ENCODE assay signal across 9 cellular contexts in the genomic region with DNA sequence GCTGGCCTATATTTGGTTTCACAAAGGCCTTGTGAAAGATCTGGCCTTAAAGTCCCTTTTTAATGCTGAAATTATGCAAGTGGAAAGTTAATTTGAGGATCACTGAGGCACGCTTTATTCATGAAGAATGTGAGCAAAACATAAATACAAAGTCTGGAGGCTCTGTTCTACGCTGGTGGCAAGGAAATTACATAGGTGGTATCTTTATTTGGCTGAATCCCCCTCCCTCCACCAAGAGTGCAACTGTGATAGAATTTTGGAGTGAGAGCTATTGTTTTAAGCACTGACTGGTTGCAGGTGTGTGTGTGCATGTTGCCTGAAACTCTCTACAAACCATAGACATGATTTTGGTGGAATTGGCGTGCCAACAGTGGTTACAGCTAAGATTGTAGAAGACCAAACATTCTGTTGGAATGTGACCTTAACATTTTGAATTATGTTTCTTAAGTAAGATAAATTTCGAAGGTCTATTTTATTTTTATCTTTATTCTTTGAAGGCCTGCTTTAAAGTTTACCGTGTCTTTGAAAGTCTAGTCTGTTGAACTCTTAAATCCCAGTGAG.
DNase-seq lines count a peak whose midpoint lies in the region; ATAC-seq and TF ChIP-seq lines count a peak whose summit lies in the region.
"Had no signal": no experiment of that assay in that cellular context is flagged by ENCODE, and none has a peak within 500 bp of the region (broad histone marks: within the 10 kb centered on the region; RNA-seq: fewer than 3 reads in every experiment).

No MANE protein-coding gene starts in this region.

- H3K4me3 ChIP-seq in iPS-20b (ENCODE audit: low read length): peak overlapping the region; percentile 53; the same call in 1 of the 2 replicates

- POLR2A ChIA-PET in activated CD8-positive, alpha-beta T cell treated with anti-CD3 and anti-CD28 coated beads for 36 hours (lab: Charles Lee): interaction anchor here (0.8 to 9.1 kb wide), 5 partner anchors 11 to 25 kb away, joined by 3 to 100 read pairs (median 6); no protein-coding TSS in a partner anchor

- H3K9me3 Mint-ChIP-seq in T-helper 1 cell treated with Interleukin-12 subunit alpha and Interleukin-12 subunit beta and Interleukin-4 antibody, amounts not matched to agents 30 μg/mL and 1 μg/mL, for 36 hours: no peaks in the 10 kb centered on the region
- no peaks in the 10 kb centered on the region for H3K9me3 Mint-ChIP-seq in activated CD8-positive, alpha-beta T cell treated with anti-CD3 and anti-CD28 coated beads for 36 hours
- H3K9me3 Mint-ChIP-seq in stimulated activated memory B cell treated with anti-CD40 and anti-IgM and Interleukin-4, amounts not matched to agents 10 μg/mL and 1 μg/mL and 100 μg/mL, for 72 hours: no peaks in the 10 kb centered on the region

- H3K4me3 Mint-ChIP-seq in T-helper 1 cell treated with Interleukin-12 subunit alpha and Interleukin-12 subunit beta and Interleukin-4 antibody, amounts not matched to agents 30 μg/mL and 1 μg/mL, for 36 hours: peak overlapping the region; percentile 85
- peak overlapping the region; percentile 71 for H3K4me3 Mint-ChIP-seq in activated CD8-positive, alpha-beta T cell treated with anti-CD3 and anti-CD28 coated beads for 36 hours
- H3K4me3 Mint-ChIP-seq in stimulated activated memory B cell treated with anti-CD40 and anti-IgM and Interleukin-4, amounts not matched to agents 10 μg/mL and 1 μg/mL and 100 μg/mL, for 72 hours: peak overlapping the region; percentile 63

- no peak overlapping the region for H3K9ac ChIP-seq in iPS-20b (ENCODE audit: low read depth, low read length)

- TF ChIP-seq CTCF in activated CD8-positive, alpha-beta T cell treated with anti-CD3 and anti-CD28 coated beads for 36 hours (IDR thresholded peaks at IDR 0.05): no peak

- H3K27me3 Mint-ChIP-seq in T-helper 1 cell treated with Interleukin-12 subunit alpha and Interleukin-12 subunit beta and Interleukin-4 antibody, amounts not matched to agents 30 μg/mL and 1 μg/mL, for 36 hours (ENCODE audit: low read depth): no peaks in the 10 kb centered on the region
- no peaks in the 10 kb centered on the region for H3K27me3 Mint-ChIP-seq in activated CD8-positive, alpha-beta T cell treated with anti-CD3 and anti-CD28 coated beads for 36 hours
- no peaks in the 10 kb centered on the region for H3K27me3 Mint-ChIP-seq in stimulated activated memory B cell treated with anti-CD40 and anti-IgM and Interleukin-4, amounts not matched to agents 10 μg/mL and 1 μg/mL and 100 μg/mL, for 72 hours

- H3K36me3 ChIP-seq in iPS-20b (ENCODE audit: insufficient read depth, low read depth, low read length): no peaks in the 10 kb centered on the region

- peaks cover 74% of the 10 kb centered on the region for H3K4me1 Mint-ChIP-seq in T-helper 1 cell treated with Interleukin-12 subunit alpha and Interleukin-12 subunit beta and Interleukin-4 antibody, amounts not matched to agents 30 μg/mL and 1 μg/mL, for 36 hours (ENCODE audit: low read depth)
- peaks cover 85% of the 10 kb centered on the region for H3K4me1 Mint-ChIP-seq in activated CD8-positive, alpha-beta T cell treated with anti-CD3 and anti-CD28 coated beads for 36 hours (ENCODE audit: low read depth)
- H3K4me1 Mint-ChIP-seq in stimulated activated memory B cell treated with anti-CD40 and anti-IgM and Interleukin-4, amounts not matched to agents 10 μg/mL and 1 μg/mL and 100 μg/mL, for 72 hours: peaks cover 77% of the 10 kb centered on the region

- intact Hi-C loops in activated CD8-positive, alpha-beta T cell treated with anti-CD3 and anti-CD28 coated beads for 36 hours (cut with micrococcal nuclease): loop anchor here (5.0 to 10.0 kb wide), 2 partner anchors 37 to 654 kb away; no protein-coding TSS in a partner anchor

- H3K27me3 ChIP-seq in iPS-20b (ENCODE audit: insufficient read depth, low read length): no peaks in the 10 kb centered on the region

- H3K27ac ChIP-seq in iPS-20b (ENCODE audit: low read length): no peak overlapping the region

- peaks cover 12% of the 10 kb centered on the region for H3K36me3 Mint-ChIP-seq in T-helper 1 cell treated with Interleukin-12 subunit alpha and Interleukin-12 subunit beta and Interleukin-4 antibody, amounts not matched to agents 30 μg/mL and 1 μg/mL, for 36 hours (ENCODE audit: low read depth)
- H3K36me3 Mint-ChIP-seq in activated CD8-positive, alpha-beta T cell treated with anti-CD3 and anti-CD28 coated beads for 36 hours (ENCODE audit: low read depth): peaks cover 17% of the 10 kb centered on the region
- H3K36me3 Mint-ChIP-seq in stimulated activated memory B cell treated with anti-CD40 and anti-IgM and Interleukin-4, amounts not matched to agents 10 μg/mL and 1 μg/mL and 100 μg/mL, for 72 hours: peaks cover 17% of the 10 kb centered on the region

- H3K9me3 ChIP-seq in iPS-20b (ENCODE audit: insufficient read depth, low read depth, low read length): no peaks in the 10 kb centered on the region

- DNase-seq in T-helper 1 cell (no peak), NCI-H2227 treated with DMSO at 0.1 percent for 48 hours (lab: John Stamatoyannopoulos, UW) (no peak)
- DNase-seq in activated CD8-positive, alpha-beta T cell treated with anti-CD3 and anti-CD28 coated beads for 36 hours: no peak
- DNase-seq: occipital lobe had no signal

- ATAC-seq in activated CD8-positive, alpha-beta T cell treated with anti-CD3 and anti-CD28 coated beads for 36 hours: no peak
- no peak for ATAC-seq in stimulated activated memory B cell treated with anti-CD40 and anti-IgM and Interleukin-4, amounts not matched to agents 10 μg/mL and 1 μg/mL and 100 μg/mL, for 72 hours
- ATAC-seq in HG03457 (IDR thresholded peaks at IDR 0.05; ENCODE audit: unreplicated experiment) (no peak), HG02981 (IDR thresholded peaks at IDR 0.05; ENCODE audit: unreplicated experiment) (no peak)

- H3K27ac Mint-ChIP-seq in T-helper 1 cell treated with Interleukin-12 subunit alpha and Interleukin-12 subunit beta and Interleukin-4 antibody, amounts not matched to agents 30 μg/mL and 1 μg/mL, for 36 hours: peak overlapping the region; percentile 87
- H3K27ac Mint-ChIP-seq in activated CD8-positive, alpha-beta T cell treated with anti-CD3 and anti-CD28 coated beads for 36 hours: peak overlapping the region; percentile 96
- peak overlapping the region; percentile 96 for H3K27ac Mint-ChIP-seq in stimulated activated memory B cell treated with anti-CD40 and anti-IgM and Interleukin-4, amounts not matched to agents 10 μg/mL and 1 μg/mL and 100 μg/mL, for 72 hours

- CTCF ChIA-PET in activated CD8-positive, alpha-beta T cell treated with anti-CD3 and anti-CD28 coated beads for 36 hours (lab: Charles Lee): interaction anchor here (0.8 to 2.4 kb wide), 8 partner anchors 9 to 152 kb away, joined by 3 to 15 read pairs (median 4); no protein-coding TSS in a partner anchor

- peaks cover 47% of the 10 kb centered on the region for H3K4me1 ChIP-seq in iPS-20b (ENCODE audit: insufficient read depth, low read length)
